Comparison of ENCODE assay signal across 28 cellular contexts in genomic region chr5:64184832-64185231, GRCh38. TPM values are rescaled to one million over a fixed set of nuclear protein-coding genes. Genes with fewer than 3 reads are reported as not detected.
"Had no signal": no experiment of that assay in that cellular context is flagged by ENCODE, and none has a peak within 500 bp of the region (broad histone marks: within the 10 kb centered on the region; RNA-seq: fewer than 3 reads in every experiment).

No MANE protein-coding gene starts in this region.

- DNase-seq: activated CD4-positive, alpha-beta T cell treated with anti-CD3 and anti-CD28 coated beads for 1 hour; activated CD4-positive, alpha-beta T cell treated with anti-CD3 and anti-CD28 coated beads for 48 hours; activated CD4-positive, alpha-beta T cell treated with anti-CD3 and anti-CD28 coated beads, Interleukin-2, amount 50 U/mL, for 1 hour; activated CD4-positive, alpha-beta T cell treated with anti-CD3 and anti-CD28 coated beads, Interleukin-2, amount 50 U/mL, for 48 hours; activated CD8-positive, alpha-beta memory T cell treated with anti-CD3 and anti-CD28 coated beads for 24 hours; activated CD8-positive, alpha-beta T cell treated with anti-CD3 and anti-CD28 coated beads for 36 hours; activated effector memory CD4-positive, alpha-beta T cell treated with Interleukin-2 at 50 U/mL for 16 hours; activated gamma-delta T cell treated with Interleukin-2 at 50 U/mL for 16 hours; activated naive CD4-positive, alpha-beta T cell treated with anti-CD3 and anti-CD28 coated beads, Interleukin-2, amount 50 U/mL, for 16 hours; activated naive CD4-positive, alpha-beta T cell treated with Interleukin-2 at 50 U/mL for 16 hours; activated T-cell treated with anti-CD3 and anti-CD28 coated beads, Interleukin-2, amount 50 U/mL, for 4 hours; amniotic stem cell; anterior cingulate cortex; brain microvascular endothelial cell; dermis blood vessel endothelial cell; effector CD4-positive, alpha-beta T cell; effector memory CD8-positive, alpha-beta T cell; erythroblast; esophagus squamous epithelium; foreskin melanocyte; heart right ventricle; T-helper 2 cell had no signal

- H3K27ac ChIP-seq: brain microvascular endothelial cell, coronary artery, esophagus squamous epithelium, gastroesophageal sphincter, heart right ventricle, VCaP had no signal

- H3K4me3 ChIP-seq: coronary artery, esophagus squamous epithelium, gastroesophageal sphincter, heart right ventricle had no signal

- H3K9me3 ChIP-seq: esophagus squamous epithelium, gastroesophageal sphincter, heart right ventricle had no signal

- H3K27me3 ChIP-seq: brain microvascular endothelial cell, esophagus squamous epithelium, gastroesophageal sphincter, heart right ventricle had no signal

- ATAC-seq: activated CD8-positive, alpha-beta T cell treated with anti-CD3 and anti-CD28 coated beads for 36 hours; activated T-cell treated with anti-CD3 and anti-CD28 coated beads, Interleukin-2, amount 50 U/mL, for 4 hours; activated T-helper 17 cell treated with anti-CD3 and anti-CD28 coated beads, Interleukin-2, amount 50 U/mL, for 72 hours; effector memory CD8-positive, alpha-beta T cell; gastroesophageal sphincter; heart right ventricle; WTC11 had no signal

- H3K36me3 ChIP-seq: brain microvascular endothelial cell, esophagus squamous epithelium, gastroesophageal sphincter, heart right ventricle had no signal

RNA-seq across cellular contexts. Expression of gene RNF180, which starts 19.2 kb away (rescaled TPM):
- total RNA-seq: activated CD8-positive, alpha-beta T cell treated with anti-CD3 and anti-CD28 coated beads for 36 hours; activated T-cell treated with anti-CD3 and anti-CD28 coated beads, Interleukin-2, amount 50 U/mL, for 4 hours; activated T-helper 17 cell treated with anti-CD3 and anti-CD28 coated beads, Interleukin-2, amount 50 U/mL, for 72 hours; T-helper 1 cell treated with Interleukin-12 subunit alpha and Interleukin-12 subunit beta and Interleukin-4 antibody, amounts not matched to agents 30 ng/mL and 1 ng/mL, for 36 hours had no signal
